ENCODE assay signal across 36 cellular contexts in genomic region chr2:235091983-235092382, GRCh38.
"Had no signal": no experiment of that assay in that cellular context is flagged by ENCODE, and none has a peak within 500 bp of the region (broad histone marks: within the 10 kb centered on the region; RNA-seq: fewer than 3 reads in every experiment).

No MANE protein-coding gene starts in this region.

- H3K27ac ChIP-seq: adrenal gland, body of pancreas, brain microvascular endothelial cell, cardiac muscle cell, VCaP had no signal

- DNase-seq: activated B cell treated with CpG ODN at 0.5 μM for 24 hours; activated CD4-positive, alpha-beta memory T cell treated with anti-CD3 and anti-CD28 coated beads for 36 hours; activated CD4-positive, alpha-beta T cell treated with anti-CD3 and anti-CD28 coated beads for 4 hours; activated CD4-positive, alpha-beta T cell treated with anti-CD3 and anti-CD28 coated beads, Interleukin-2, amount 10 ng/mL, durations not matched to agents 24 days and 14 days; activated CD4-positive, alpha-beta T cell treated with anti-CD3 and anti-CD28 coated beads, Interleukin-2, amount 50 U/mL, for 1 hour; activated CD4-positive, alpha-beta T cell treated with anti-CD3 and anti-CD28 coated beads, Interleukin-2, amount 50 U/mL, for 4 hours; activated CD4-positive, CD25-positive, alpha-beta regulatory T cell treated with anti-CD3 and anti-CD28 coated beads, Interleukin-2, amount 50 U/mL, for 72 hours; activated CD8-positive, alpha-beta memory T cell treated with anti-CD3 and anti-CD28 coated beads, Interleukin-2, amount 50 U/mL, for 4 hours; activated CD8-positive, alpha-beta T cell treated with anti-CD3 and anti-CD28 coated beads for 36 hours; activated effector memory CD4-positive, alpha-beta T cell treated with anti-CD3 and anti-CD28 coated beads, Interleukin-2, amount 50 U/mL, for 16 hours; activated gamma-delta T cell treated with Interleukin-2 at 50 U/mL for 16 hours; activated naive CD4-positive, alpha-beta T cell; activated naive CD4-positive, alpha-beta T cell treated with anti-CD3 and anti-CD28 coated beads for 36 hours; activated naive CD4-positive, alpha-beta T cell treated with anti-CD3 and anti-CD28 coated beads, Interleukin-2, amount 50 U/mL, for 16 hours; activated naive CD8-positive, alpha-beta T cell treated with anti-CD3 and anti-CD28 coated beads for 36 hours; activated T-cell treated with anti-CD3 and anti-CD28 coated beads for 4 hours; activated T-cell treated with anti-CD3 and anti-CD28 coated beads, Interleukin-2, amount 50 U/mL, for 1 hour; activated T-cell treated with anti-CD3 and anti-CD28 coated beads, Interleukin-2, amount 50 U/mL, for 4 hours; activated T-cell treated with anti-CD3 and anti-CD28 coated beads, Interleukin-2, amount 50 U/mL, for 72 hours; amniotic stem cell; aorta; body of pancreas; brain microvascular endothelial cell; caudate nucleus; SW 1271; T-helper 1 cell; T-helper 2 cell; T-helper 9 cell had no signal

- H3K27ac Mint-ChIP-seq: activated B cell treated with CpG ODN at 0.5 μM for 24 hours; activated CD4-positive, alpha-beta memory T cell treated with anti-CD3 and anti-CD28 coated beads for 36 hours; activated CD4-positive, alpha-beta T cell treated with anti-CD3 and anti-CD28 coated beads, Interleukin-2, amount 10 ng/mL, durations not matched to agents 24 days and 14 days; activated CD8-positive, alpha-beta T cell treated with anti-CD3 and anti-CD28 coated beads for 36 hours; activated naive CD4-positive, alpha-beta T cell treated with anti-CD3 and anti-CD28 coated beads for 36 hours; activated naive CD4-positive, alpha-beta T cell treated with anti-CD3 and anti-CD28 coated beads, Interleukin-2, amount 50 U/mL, for 72 hours; activated naive CD8-positive, alpha-beta T cell treated with anti-CD3 and anti-CD28 coated beads for 36 hours; activated T-cell treated with anti-CD3 and anti-CD28 coated beads, Interleukin-2, amount 50 U/mL, for 72 hours; activated T-helper 1 cell treated with anti-CD3 and anti-CD28 coated beads, Interleukin-12 subunit alpha, Interleukin-12 subunit beta, Interleukin-2, Interleukin-4 antibody, amounts not matched to agents 30 ng/mL and 10 ng/mL and 1 ng/mL, durations not matched to agents 14 hours and 24 hours and 36 hours; activated T-helper 17 cell treated with anti-CD3 and anti-CD28 coated beads, Interleukin-2, amount 50 U/mL, for 72 hours; T-helper 1 cell treated with Interleukin-12 subunit alpha and Interleukin-12 subunit beta and Interleukin-4 antibody, amounts not matched to agents 30 μg/mL and 1 μg/mL, for 36 hours; T-helper 2 cell treated with Interferon-gamma antibody and Interleukin-4, amounts not matched to agents 5 μg/mL and 100 μg/mL, for 36 hours had no signal

- ATAC-seq: activated CD8-positive, alpha-beta T cell treated with anti-CD3 and anti-CD28 coated beads for 36 hours; activated naive CD4-positive, alpha-beta T cell treated with anti-CD3 and anti-CD28 coated beads, Interleukin-2, amount 50 U/mL, for 72 hours; activated T-cell treated with anti-CD3 and anti-CD28 coated beads, Interleukin-2, amount 50 U/mL, for 4 hours; activated T-cell treated with anti-CD3 and anti-CD28 coated beads, Interleukin-2, amount 50 U/mL, for 72 hours; activated T-helper 17 cell treated with anti-CD3 and anti-CD28 coated beads, Interleukin-2, amount 50 U/mL, for 72 hours; body of pancreas had no signal

- H3K36me3 ChIP-seq: adrenal gland, brain microvascular endothelial cell, cardiac muscle cell had no signal

- H3K36me3 Mint-ChIP-seq: activated CD4-positive, alpha-beta memory T cell treated with anti-CD3 and anti-CD28 coated beads for 36 hours; activated naive CD4-positive, alpha-beta T cell treated with anti-CD3 and anti-CD28 coated beads, Interleukin-2, amount 50 U/mL, for 72 hours; activated naive CD8-positive, alpha-beta T cell treated with anti-CD3 and anti-CD28 coated beads for 36 hours had no signal

- H3K9me3 ChIP-seq: adrenal gland, body of pancreas had no signal

- H3K27me3 Mint-ChIP-seq: activated CD4-positive, alpha-beta T cell treated with anti-CD3 and anti-CD28 coated beads, Interleukin-2, amount 10 ng/mL, durations not matched to agents 24 days and 14 days had no signal

- H3K4me1 ChIP-seq: adrenal gland had no signal

- H3K4me3 ChIP-seq: adrenal gland, body of pancreas, cardiac muscle cell had no signal

- H3K4me1 Mint-ChIP-seq: activated B cell treated with CpG ODN at 0.5 μM for 24 hours; activated CD4-positive, alpha-beta T cell treated with anti-CD3 and anti-CD28 coated beads, Interleukin-2, amount 10 ng/mL, durations not matched to agents 24 days and 14 days; activated naive CD8-positive, alpha-beta T cell treated with anti-CD3 and anti-CD28 coated beads for 36 hours; activated T-helper 17 cell treated with anti-CD3 and anti-CD28 coated beads, Interleukin-2, amount 50 U/mL, for 72 hours had no signal

- H3K9me3 Mint-ChIP-seq: activated B cell treated with CpG ODN at 0.5 μM for 24 hours; activated CD4-positive, alpha-beta memory T cell treated with anti-CD3 and anti-CD28 coated beads for 36 hours; activated CD4-positive, alpha-beta T cell treated with anti-CD3 and anti-CD28 coated beads, Interleukin-2, amount 10 ng/mL, durations not matched to agents 24 days and 14 days; activated CD8-positive, alpha-beta T cell treated with anti-CD3 and anti-CD28 coated beads for 36 hours; activated naive CD4-positive, alpha-beta T cell treated with anti-CD3 and anti-CD28 coated beads for 36 hours; activated naive CD4-positive, alpha-beta T cell treated with anti-CD3 and anti-CD28 coated beads, Interleukin-2, amount 50 U/mL, for 72 hours; activated naive CD8-positive, alpha-beta T cell treated with anti-CD3 and anti-CD28 coated beads for 36 hours; activated T-cell treated with anti-CD3 and anti-CD28 coated beads, Interleukin-2, amount 50 U/mL, for 4 hours; activated T-cell treated with anti-CD3 and anti-CD28 coated beads, Interleukin-2, amount 50 U/mL, for 72 hours; activated T-helper 1 cell treated with anti-CD3 and anti-CD28 coated beads, Interleukin-12 subunit alpha, Interleukin-12 subunit beta, Interleukin-2, Interleukin-4 antibody, amounts not matched to agents 30 ng/mL and 10 ng/mL and 1 ng/mL, durations not matched to agents 14 hours and 24 hours and 36 hours; activated T-helper 17 cell treated with anti-CD3 and anti-CD28 coated beads, Interleukin-2, amount 50 U/mL, for 72 hours; T-helper 1 cell treated with Interleukin-12 subunit alpha and Interleukin-12 subunit beta and Interleukin-4 antibody, amounts not matched to agents 30 μg/mL and 1 μg/mL, for 36 hours; T-helper 2 cell treated with Interferon-gamma antibody and Interleukin-4, amounts not matched to agents 5 μg/mL and 100 μg/mL, for 36 hours had no signal

- H3K4me3 Mint-ChIP-seq: activated B cell treated with CpG ODN at 0.5 μM for 24 hours; activated CD4-positive, alpha-beta memory T cell treated with anti-CD3 and anti-CD28 coated beads for 36 hours; activated CD4-positive, alpha-beta T cell treated with anti-CD3 and anti-CD28 coated beads, Interleukin-2, amount 10 ng/mL, durations not matched to agents 24 days and 14 days; activated CD8-positive, alpha-beta T cell treated with anti-CD3 and anti-CD28 coated beads for 36 hours; activated naive CD4-positive, alpha-beta T cell treated with anti-CD3 and anti-CD28 coated beads for 36 hours; activated naive CD8-positive, alpha-beta T cell treated with anti-CD3 and anti-CD28 coated beads for 36 hours; activated T-cell treated with anti-CD3 and anti-CD28 coated beads, Interleukin-2, amount 50 U/mL, for 4 hours; activated T-cell treated with anti-CD3 and anti-CD28 coated beads, Interleukin-2, amount 50 U/mL, for 72 hours; activated T-helper 1 cell treated with anti-CD3 and anti-CD28 coated beads, Interleukin-12 subunit alpha, Interleukin-12 subunit beta, Interleukin-2, Interleukin-4 antibody, amounts not matched to agents 30 ng/mL and 10 ng/mL and 1 ng/mL, durations not matched to agents 14 hours and 24 hours and 36 hours; activated T-helper 17 cell treated with anti-CD3 and anti-CD28 coated beads, Interleukin-2, amount 50 U/mL, for 72 hours; T-helper 1 cell treated with Interleukin-12 subunit alpha and Interleukin-12 subunit beta and Interleukin-4 antibody, amounts not matched to agents 30 μg/mL and 1 μg/mL, for 36 hours; T-helper 2 cell treated with Interferon-gamma antibody and Interleukin-4, amounts not matched to agents 5 μg/mL and 100 μg/mL, for 36 hours had no signal

- H3K27me3 ChIP-seq: body of pancreas, brain microvascular endothelial cell, cardiac muscle cell had no signal
